In genomic region chr9:135883410-135884089, GRCh38 we compare ENCODE assay signal across 18 cellular contexts. TPM values are rescaled to one million over a fixed set of nuclear protein-coding genes. Genes with fewer than 3 reads are reported as not detected.
DNase-seq lines count a peak whose midpoint lies in the region; ATAC-seq, FAIRE-seq and TF ChIP-seq lines count a peak whose summit lies in the region.
"Had no signal": no experiment of that assay in that cellular context is flagged by ENCODE, and none has a peak within 500 bp of the region (broad histone marks: within the 10 kb centered on the region; RNA-seq: fewer than 3 reads in every experiment).

No MANE protein-coding gene starts in this region.

- H3K27me3 Mint-ChIP-seq in GM23338 (ENCODE audit: insufficient read depth, low read depth, poor library complexity) (peaks cover 20% of the 10 kb centered on the region), astrocyte (ENCODE audit: low read depth, unreplicated experiment) (no peaks in the 10 kb centered on the region), neural crest cell (ENCODE audit: low read depth) (no peaks in the 10 kb centered on the region)

- H3K27ac ChIP-seq in BLaER1 treated with 17β-estradiol and CSF1 and Interleukin-3, amounts not matched to agents 10 nM and 100 nM, result peak overlapping the region in 2 of 11 experiments; percentile 19 to 55; a peak in 2 of 22 replicates
- H3K27ac ChIP-seq in GM23338 (ENCODE audit: low read depth) (no peak overlapping the region), astrocyte (ENCODE audit: low read depth, low read length) (no peak overlapping the region), ascending aorta (no peak overlapping the region)
- H3K27ac ChIP-seq: PC-9, skin epidermis, vagina, WERI-Rb-1 had no signal

- H3K79me2 ChIP-seq in GM23338 (replicated peaks; ENCODE audit: insufficient read depth) (peaks cover 100% of the 10 kb centered on the region), astrocyte (ENCODE audit: insufficient read depth, low read length) (peaks cover 99% of the 10 kb centered on the region)

- H3K9me3 ChIP-seq in BLaER1 treated with 17β-estradiol and CSF1 and Interleukin-3, amounts not matched to agents 10 nM and 100 nM (replicated peaks in 1 of 11), result no peaks in the 10 kb centered on the region
- H3K9me3 ChIP-seq in astrocyte (ENCODE audit: insufficient read depth, low read depth, low read length), result no peaks in the 10 kb centered on the region
- no peaks in the 10 kb centered on the region for H3K9me3 ChIP-seq in ascending aorta
- H3K9me3 ChIP-seq: vagina had no signal

- H3K9me3 Mint-ChIP-seq in GM23338 (no peaks in the 10 kb centered on the region), astrocyte (ENCODE audit: unreplicated experiment) (no peaks in the 10 kb centered on the region), neural crest cell (no peaks in the 10 kb centered on the region)
- H3K9me3 Mint-ChIP-seq: activated naive CD4-positive, alpha-beta T cell treated with anti-CD3 and anti-CD28 coated beads, Interleukin-2, amount 50 U/mL, for 72 hours had no signal

- H3K4me1 Mint-ChIP-seq in GM23338 (peaks cover 67% of the 10 kb centered on the region), astrocyte (ENCODE audit: low read depth, unreplicated experiment) (peaks cover 60% of the 10 kb centered on the region), neural crest cell (peaks cover 62% of the 10 kb centered on the region)

- H3K9ac ChIP-seq in BLaER1 treated with 17β-estradiol and CSF1 and Interleukin-3, amounts not matched to agents 10 nM and 100 nM, result no peak overlapping the region
- no peak overlapping the region for H3K9ac ChIP-seq in astrocyte (ENCODE audit: low read length)

- H3K27me3 ChIP-seq in BLaER1 treated with 17β-estradiol and CSF1 and Interleukin-3, amounts not matched to agents 10 nM and 100 nM, result no peaks in the 10 kb centered on the region
- no peaks in the 10 kb centered on the region for H3K27me3 ChIP-seq in GM23338 (ENCODE audit: insufficient read depth)
- H3K27me3 ChIP-seq in astrocyte (ENCODE audit: insufficient read depth, low read length), result no peaks in the 10 kb centered on the region
- H3K27me3 ChIP-seq in ascending aorta, result no peaks in the 10 kb centered on the region
- H3K27me3 ChIP-seq: vagina had no signal

- H3F3A ChIP-seq in GM23338 (replicated peaks; ENCODE audit: low read depth), result peaks cover 6% of the 10 kb centered on the region; the same call in 1 of the 2 replicates

- H3K27ac Mint-ChIP-seq in GM23338, result 0 out of 2 replicates have a peak overlapping the region, but pooled peaks have one; percentile 5
- no peak overlapping the region for H3K27ac Mint-ChIP-seq in astrocyte (ENCODE audit: unreplicated experiment)
- peak overlapping the region; percentile 19 for H3K27ac Mint-ChIP-seq in neural crest cell (ENCODE audit: unreplicated experiment)

- H3K9me2 ChIP-seq in GM23338 (ENCODE audit: insufficient read depth), result no peaks in the 10 kb centered on the region

- H2AFZ ChIP-seq in GM23338 (no peak overlapping the region), astrocyte (ENCODE audit: low read depth, low read length) (no peak overlapping the region)
- H2AFZ ChIP-seq: PC-9 had no signal

- TF ChIP-seq CTCF in GM23338 (conservative IDR thresholded peaks at IDR 0.05; ENCODE audit: low read depth in 2 of 2) (no peak), astrocyte (IDR thresholded peaks at IDR 0.05; ENCODE audit: insufficient read depth, low read depth, low read length) (no peak), neural crest cell (conservative IDR thresholded peaks at IDR 0.05) (no peak), ascending aorta (IDR thresholded peaks at IDR 0.05) (no peak)

- no peak overlapping the region for H3K4me3 ChIP-seq in BLaER1 treated with 17β-estradiol and CSF1 and Interleukin-3, amounts not matched to agents 10 nM and 100 nM
- H3K4me3 ChIP-seq in GM23338 (no peak overlapping the region), astrocyte (ENCODE audit: insufficient read depth, low read depth, low read length) (no peak overlapping the region), ascending aorta (no peak overlapping the region)
- H3K4me3 ChIP-seq: PC-9, skin epidermis, vagina had no signal

- ATAC-seq in GM23338, result no peak
- ATAC-seq in esophagus mucosa, result no peak
- ATAC-seq in GM21360 (IDR thresholded peaks at IDR 0.05; ENCODE audit: unreplicated experiment), result no peak
- ATAC-seq: activated naive CD4-positive, alpha-beta T cell treated with anti-CD3 and anti-CD28 coated beads, Interleukin-2, amount 50 U/mL, for 72 hours had no signal

- H4K20me1 ChIP-seq in BLaER1 treated with 17β-estradiol and CSF1 and Interleukin-3, amounts not matched to agents 10 nM and 100 nM, result peaks cover 98 to 100% (median 100%) of the 10 kb centered on the region in 11 experiments
- peaks cover 81% of the 10 kb centered on the region for H4K20me1 ChIP-seq in GM23338 (replicated peaks; ENCODE audit: insufficient read depth)
- H4K20me1 ChIP-seq in astrocyte (ENCODE audit: insufficient read depth, low read length), result peaks cover 98% of the 10 kb centered on the region

- H3K36me3 ChIP-seq in BLaER1 treated with 17β-estradiol and CSF1 and Interleukin-3, amounts not matched to agents 10 nM and 100 nM, result peaks cover 28 to 41% (median 32%) of the 10 kb centered on the region in 11 experiments
- no peaks in the 10 kb centered on the region; the same call in 1 of the 2 replicates for H3K36me3 ChIP-seq in GM23338 (ENCODE audit: insufficient read depth)
- H3K36me3 ChIP-seq in astrocyte (ENCODE audit: insufficient read depth, low read length), result no peaks in the 10 kb centered on the region
- peaks cover 0 to 8% of the 10 kb centered on the region in 2 donors for H3K36me3 ChIP-seq in ascending aorta

- no peak for DNase-seq in GM23338 (ENCODE audit: low spot score)
- no peak for DNase-seq in astrocyte (ENCODE audit: low read depth)
- DNase-seq in neural crest cell (ENCODE audit: low read depth, low spot score), result no peak
- no peak for DNase-seq in ascending aorta (ENCODE audit: low spot score in 2 of 2)
- DNase-seq: activated CD8-positive, alpha-beta memory T cell treated with anti-CD3 and anti-CD28 coated beads, Interleukin-2, amount 50 U/mL, for 4 hours; effector memory CD4-positive, alpha-beta T cell; NCI-H187; NCI-H524; PC-9; stimulated activated naive CD4-positive, alpha-beta T cell treated with Interleukin-2 at 50 U/mL for 16 hours; WERI-Rb-1 had no signal

- H3K4me3 Mint-ChIP-seq in GM23338 (no peak overlapping the region), astrocyte (ENCODE audit: unreplicated experiment) (no peak overlapping the region), neural crest cell (no peak overlapping the region)

- H3K4me2 ChIP-seq in BLaER1 treated with 17β-estradiol and CSF1 and Interleukin-3, amounts not matched to agents 10 nM and 100 nM, result peak overlapping the region; percentile 89 to 100 (median 97); a peak in 20 of 22 replicates
- H3K4me2 ChIP-seq in GM23338, result no peak overlapping the region
- H3K4me2 ChIP-seq in astrocyte (ENCODE audit: low read length), result peak overlapping the region; percentile 64
- H3K4me2 ChIP-seq: PC-9 had no signal

- H3K4me1 ChIP-seq in BLaER1 treated with 17β-estradiol and CSF1 and Interleukin-3, amounts not matched to agents 10 nM and 100 nM, result peaks cover 56 to 69% (median 62%) of the 10 kb centered on the region in 10 experiments
- H3K4me1 ChIP-seq in GM23338 (ENCODE audit: insufficient read depth) (peaks cover 34% of the 10 kb centered on the region), astrocyte (ENCODE audit: insufficient read depth, low read length) (peaks cover 43% of the 10 kb centered on the region), ascending aorta (peaks cover 3 to 20% of the 10 kb centered on the region in 2 donors)

- no peak for FAIRE-seq in astrocyte (lab: Jason Lieb, UNC)
- FAIRE-seq: G401.6 had no signal

- H3K36me3 Mint-ChIP-seq in GM23338 (ENCODE audit: low read depth) (peaks cover 8% of the 10 kb centered on the region; the same call in 2 of the 3 replicates), astrocyte (ENCODE audit: low read depth, unreplicated experiment) (peaks cover 4% of the 10 kb centered on the region), neural crest cell (ENCODE audit: low read depth) (no peaks in the 10 kb centered on the region)
- H3K36me3 Mint-ChIP-seq: activated naive CD4-positive, alpha-beta T cell treated with anti-CD3 and anti-CD28 coated beads, Interleukin-2, amount 50 U/mL, for 72 hours had no signal

- intact Hi-C loops in ascending aorta (cut with DNase I), result no loop called here

TF ChIP-seq in GM23338, 12 proteins besides CTCF, POLR2A, EP300 and RAD21 (continues in another document):
- TF ChIP-seq POLR2AphosphoS5 (IDR thresholded peaks at IDR 0.05; ENCODE audit: low read depth) (no peak), JUNB (IDR thresholded peaks at IDR 0.05; ENCODE audit: unreplicated experiment) (no peak)

RNA-seq across cellular contexts. Expression of gene CAMSAP1, which starts 23.8 kb away (rescaled TPM):
- total RNA-seq in GM23338 (2014; rRNA removed; shearing (Covaris generic)), result 57.6 and 75.4 TPM in 2 replicates
- polyA plus RNA-seq in GM23338 (2016; fragmentation: Nextera tagmentation; extraction: Ambion mirVana), result 6.9 and 8.2 TPM in 2 replicates
- 27.3 and 34.8 TPM in 2 replicates for total RNA-seq in astrocyte
- total RNA-seq in neural crest cell, result 79.3 and 80.8 TPM in 2 replicates
- total RNA-seq in esophagus mucosa, result 52.7 TPM
- total RNA-seq in ascending aorta, result 10.1 TPM
